32 cellular contexts compared by ENCODE assay signal in genomic region chr15:63987979-63988378, GRCh38. TPM values are rescaled to one million over a fixed set of nuclear protein-coding genes. Genes with fewer than 3 reads are reported as not detected.
A peak's percentile ranks its signal among the peaks of the same experiment; 100 is the strongest.
DNase-seq lines count a peak whose midpoint lies in the region; ATAC-seq and TF ChIP-seq lines count a peak whose summit lies in the region.
"Had no signal": no experiment of that assay in that cellular context is flagged by ENCODE, and none has a peak within 500 bp of the region (broad histone marks: within the 10 kb centered on the region; RNA-seq: fewer than 3 reads in every experiment).

No MANE protein-coding gene starts in this region.

- H3K4me3 ChIP-seq in transverse colon, result no peak overlapping the region
- H3K4me3 ChIP-seq: breast epithelium, colonic mucosa, GM23248, neural progenitor cell, prostate gland, SK-N-MC, skin epidermis had no signal

- intact Hi-C loops in dendritic cell treated with granulocyte-macrophage colony-stimulating factor and Interleukin-4, amounts not matched to agents 40 ng/mL and 50 ng/mL, for 4 days (cut with micrococcal nuclease), result loop anchor here (5.0 kb wide), 1 partner anchor 59 kb away; the partner anchor contains the start of gene DAPK2
- intact Hi-C loops in transverse colon (cut with DNase I; ENCODE audit: low total_unique reads), result no loop called here

- H3K27me3 Mint-ChIP-seq in dendritic cell treated with granulocyte-macrophage colony-stimulating factor and Interleukin-4, amounts not matched to agents 40 ng/mL and 50 ng/mL, for 4 days, result no peaks in the 10 kb centered on the region
- no peaks in the 10 kb centered on the region for H3K27me3 Mint-ChIP-seq in memory B cell
- H3K27me3 Mint-ChIP-seq: activated CD4-positive, alpha-beta T cell treated with anti-CD3 and anti-CD28 coated beads for 36 hours had no signal

- TF ChIP-seq POLR2A in transverse colon (IDR thresholded peaks at IDR 0.05), result no peak

- H3K9me3 Mint-ChIP-seq in dendritic cell treated with granulocyte-macrophage colony-stimulating factor and Interleukin-4, amounts not matched to agents 40 ng/mL and 50 ng/mL, for 4 days, result no peaks in the 10 kb centered on the region
- H3K9me3 Mint-ChIP-seq in memory B cell, result no peaks in the 10 kb centered on the region
- H3K9me3 Mint-ChIP-seq: CD8-positive, alpha-beta T cell; neural progenitor cell; T-helper 1 cell treated with Interleukin-12 subunit alpha and Interleukin-12 subunit beta and Interleukin-4 antibody, amounts not matched to agents 30 μg/mL and 1 μg/mL, for 36 hours had no signal

- H3K4me1 Mint-ChIP-seq in dendritic cell treated with granulocyte-macrophage colony-stimulating factor and Interleukin-4, amounts not matched to agents 40 ng/mL and 50 ng/mL, for 4 days (ENCODE audit: low read depth), result peaks cover 82% of the 10 kb centered on the region
- peaks cover 46% of the 10 kb centered on the region for H3K4me1 Mint-ChIP-seq in memory B cell

- no peaks in the 10 kb centered on the region for H3K36me3 ChIP-seq in transverse colon
- H3K36me3 ChIP-seq: breast epithelium, colonic mucosa, neural progenitor cell, prostate gland had no signal

- no peak overlapping the region for H3K4me3 Mint-ChIP-seq in dendritic cell treated with granulocyte-macrophage colony-stimulating factor and Interleukin-4, amounts not matched to agents 40 ng/mL and 50 ng/mL, for 4 days
- no peak overlapping the region for H3K4me3 Mint-ChIP-seq in memory B cell
- H3K4me3 Mint-ChIP-seq: activated CD4-positive, alpha-beta T cell treated with anti-CD3 and anti-CD28 coated beads for 36 hours; CD8-positive, alpha-beta T cell; neural progenitor cell; T-helper 1 cell treated with Interleukin-12 subunit alpha and Interleukin-12 subunit beta and Interleukin-4 antibody, amounts not matched to agents 30 μg/mL and 1 μg/mL, for 36 hours had no signal

- no peak for ATAC-seq in memory B cell (ENCODE audit: low read depth)
- no peak for ATAC-seq in HG02571 (IDR thresholded peaks at IDR 0.05; ENCODE audit: unreplicated experiment)
- ATAC-seq in HG02678 (IDR thresholded peaks at IDR 0.05; ENCODE audit: unreplicated experiment), result no peak
- ATAC-seq: activated CD4-positive, alpha-beta T cell treated with anti-CD3 and anti-CD28 coated beads for 36 hours; CD8-positive, alpha-beta T cell; esophagus mucosa; foreskin keratinocyte had no signal

- TF ChIP-seq CTCF in transverse colon (IDR thresholded peaks at IDR 0.05), result no peak

- WGBS in transverse colon (ENCODE audit: low coverage in 1 of 2), 2 donors, result 91% methylated on average over 3 of the region's 3 CpGs; no CpG with 5 or more reads in 1 of the 2 donors

- H3K27ac Mint-ChIP-seq in dendritic cell treated with granulocyte-macrophage colony-stimulating factor and Interleukin-4, amounts not matched to agents 40 ng/mL and 50 ng/mL, for 4 days, result peak overlapping the region; percentile 83
- H3K27ac Mint-ChIP-seq in memory B cell, result peak overlapping the region; percentile 60
- H3K27ac Mint-ChIP-seq: activated CD4-positive, alpha-beta T cell treated with anti-CD3 and anti-CD28 coated beads for 36 hours; CD8-positive, alpha-beta T cell; neural progenitor cell; T-helper 1 cell treated with Interleukin-12 subunit alpha and Interleukin-12 subunit beta and Interleukin-4 antibody, amounts not matched to agents 30 μg/mL and 1 μg/mL, for 36 hours had no signal

- no peak overlapping the region for H3K27ac ChIP-seq in transverse colon
- H3K27ac ChIP-seq: 22Rv1, colonic mucosa, foreskin keratinocyte, GM23248, neural progenitor cell, prostate gland had no signal

- in situ Hi-C loops in transverse colon (cut with MboI; ENCODE audit: low pct_ligation_motif_present in 1 of 4, low pct_unique_long_range_greater_than_20kb in 1 of 4, low sequenced_read_pairs in 3 of 4), result no loop called here

- H3K4me1 ChIP-seq in transverse colon, result peaks cover 0 to 26% (median 13%) of the 10 kb centered on the region in 4 donors
- H3K4me1 ChIP-seq: breast epithelium, foreskin keratinocyte, prostate gland had no signal

- no peak for TF ChIP-seq EP300 in transverse colon (IDR thresholded peaks at IDR 0.05; ENCODE audit: low read depth)

- H3K9me3 ChIP-seq in transverse colon, result no peaks in the 10 kb centered on the region
- H3K9me3 ChIP-seq: breast epithelium, colonic mucosa, prostate gland had no signal

- DNase-seq in NCI-H2171 treated with DMSO at 0.1 percent for 48 hours (lab: John Stamatoyannopoulos, UW) (peak; percentile 11), NCI-H2171 (lab: John Stamatoyannopoulos, UW) (no peak), memory B cell (ENCODE audit: low spot score in 2 of 2) (no peak), transverse colon (peak; percentile 4), NCI-H510A (lab: John Stamatoyannopoulos, UW) (no peak)
- DNase-seq: activated CD4-positive, alpha-beta T cell treated with anti-CD3 and anti-CD28 coated beads for 36 hours; activated naive CD4-positive, alpha-beta T cell; amygdala; CD8-positive, alpha-beta T cell; colonic mucosa; DMS153; foreskin keratinocyte; GM23248; hypothalamus; KBM-7; MM.1S; NCI-H1436; NCI-H2107; NCI-H526; RPMI8226; stimulated activated CD4-positive, alpha-beta T cell treated with anti-CD3 and anti-CD28 coated beads, Interleukin-1b, Interleukin-23, amount 100 ng/mL, for 48 hours had no signal

- H3K27me3 ChIP-seq in transverse colon, result no peaks in the 10 kb centered on the region
- H3K27me3 ChIP-seq: breast epithelium, colonic mucosa, foreskin keratinocyte, neural progenitor cell had no signal

- H3K36me3 Mint-ChIP-seq in dendritic cell treated with granulocyte-macrophage colony-stimulating factor and Interleukin-4, amounts not matched to agents 40 ng/mL and 50 ng/mL, for 4 days (ENCODE audit: low read depth), result no peaks in the 10 kb centered on the region
- peaks cover 2% of the 10 kb centered on the region for H3K36me3 Mint-ChIP-seq in memory B cell
- H3K36me3 Mint-ChIP-seq: CD8-positive, alpha-beta T cell; neural progenitor cell had no signal

RNA-seq across cellular contexts. Expression of gene DAPK2, which starts 58.3 kb away (rescaled TPM):
- total RNA-seq in transverse colon, result 100 to 1,000 TPM in 3 of 4 donors, 10 to 100 TPM in 1; 45.1 to 244 (median 107) TPM

Comparison
In these comparisons a context has a peak if more than half of its experiments do, and no peak if none do; other contexts are left out.
1. DNase-seq: peak in NCI-H2171 treated with DMSO at 0.1 percent for 48 hours (single experiment) and transverse colon (single experiment); none in NCI-H2171 (single experiment), memory B cell (0 of 2) and NCI-H510A (single experiment).